2 cellular contexts compared by ENCODE assay signal in the genomic region with DNA sequence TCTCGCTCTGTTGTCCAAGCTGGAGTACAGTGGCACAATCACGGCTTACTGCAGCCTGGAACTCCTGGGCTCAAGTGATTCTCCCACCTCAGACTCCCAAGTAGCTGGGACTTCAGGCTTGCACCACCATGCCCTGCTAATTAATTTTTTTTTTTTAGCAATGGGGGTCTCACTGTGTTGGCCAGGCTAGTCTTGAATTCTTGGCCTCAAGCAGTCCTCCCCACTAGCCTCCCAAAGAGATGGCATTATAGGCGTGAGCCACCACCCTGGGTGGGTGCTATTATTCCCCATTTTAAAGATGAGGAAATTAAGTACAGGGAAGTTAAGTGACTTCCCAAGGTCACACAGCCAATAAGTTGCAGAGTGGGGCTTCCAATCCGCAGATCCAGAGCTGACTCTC.
TF ChIP-seq lines count a peak whose summit lies in the region.

No MANE protein-coding gene starts in this region.

TF ChIP-seq in HEK293, 187 proteins besides CTCF, POLR2A, EP300 and RAD21:
- TF ChIP-seq ZNF121 (tag by site-specific recombination; IDR thresholded peaks at IDR 0.05) (peak; percentile 94), SP7 (tag by site-specific recombination; IDR thresholded peaks at IDR 0.05) (no peak), RBAK (tag by site-specific recombination; IDR thresholded peaks at IDR 0.05) (no peak)
- TF ChIP-seq, protein P1, sequence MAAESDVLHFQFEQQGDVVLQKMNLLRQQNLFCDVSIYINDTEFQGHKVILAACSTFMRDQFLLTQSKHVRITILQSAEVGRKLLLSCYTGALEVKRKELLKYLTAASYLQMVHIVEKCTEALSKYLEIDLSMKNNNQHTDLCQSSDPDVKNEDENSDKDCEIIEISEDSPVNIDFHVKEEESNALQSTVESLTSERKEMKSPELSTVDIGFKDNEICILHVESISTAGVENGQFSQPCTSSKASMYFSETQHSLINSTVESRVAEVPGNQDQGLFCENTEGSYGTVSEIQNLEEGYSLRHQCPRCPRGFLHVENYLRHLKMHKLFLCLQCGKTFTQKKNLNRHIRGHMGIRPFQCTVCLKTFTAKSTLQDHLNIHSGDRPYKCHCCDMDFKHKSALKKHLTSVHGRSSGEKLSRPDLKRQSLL (tag by site-specific recombination; IDR thresholded peaks at IDR 0.05) = no peak
- TF ChIP-seq, protein P2, sequence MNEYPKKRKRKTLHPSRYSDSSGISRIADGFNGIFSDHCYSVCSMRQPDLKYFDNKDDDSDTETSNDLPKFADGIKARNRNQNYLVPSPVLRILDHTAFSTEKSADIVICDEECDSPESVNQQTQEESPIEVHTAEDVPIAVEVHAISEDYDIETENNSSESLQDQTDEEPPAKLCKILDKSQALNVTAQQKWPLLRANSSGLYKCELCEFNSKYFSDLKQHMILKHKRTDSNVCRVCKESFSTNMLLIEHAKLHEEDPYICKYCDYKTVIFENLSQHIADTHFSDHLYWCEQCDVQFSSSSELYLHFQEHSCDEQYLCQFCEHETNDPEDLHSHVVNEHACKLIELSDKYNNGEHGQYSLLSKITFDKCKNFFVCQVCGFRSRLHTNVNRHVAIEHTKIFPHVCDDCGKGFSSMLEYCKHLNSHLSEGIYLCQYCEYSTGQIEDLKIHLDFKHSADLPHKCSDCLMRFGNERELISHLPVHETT (tag by site-specific recombination; IDR thresholded peaks at IDR 0.05) = no peak
TF ChIP-seq in HEK293: peak in this region for 1.

TF ChIP-seq in GM12878, 131 proteins besides CTCF, POLR2A, EP300 and RAD21:
- no peak for TF ChIP-seq MXI1 (IDR thresholded peaks at IDR 0.05; ENCODE audit: low read depth, low read length)
- TF ChIP-seq, protein P3, sequence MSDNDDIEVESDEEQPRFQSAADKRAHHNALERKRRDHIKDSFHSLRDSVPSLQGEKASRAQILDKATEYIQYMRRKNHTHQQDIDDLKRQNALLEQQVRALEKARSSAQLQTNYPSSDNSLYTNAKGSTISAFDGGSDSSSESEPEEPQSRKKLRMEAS (IDR thresholded peaks at IDR 0.05; ENCODE audit: low read depth, low read length) = no peak
- TF ChIP-seq ZBED1 (IDR thresholded peaks at IDR 0.05; ENCODE audit: borderline replicate concordance) = no peak
- TF ChIP-seq, protein P4, sequence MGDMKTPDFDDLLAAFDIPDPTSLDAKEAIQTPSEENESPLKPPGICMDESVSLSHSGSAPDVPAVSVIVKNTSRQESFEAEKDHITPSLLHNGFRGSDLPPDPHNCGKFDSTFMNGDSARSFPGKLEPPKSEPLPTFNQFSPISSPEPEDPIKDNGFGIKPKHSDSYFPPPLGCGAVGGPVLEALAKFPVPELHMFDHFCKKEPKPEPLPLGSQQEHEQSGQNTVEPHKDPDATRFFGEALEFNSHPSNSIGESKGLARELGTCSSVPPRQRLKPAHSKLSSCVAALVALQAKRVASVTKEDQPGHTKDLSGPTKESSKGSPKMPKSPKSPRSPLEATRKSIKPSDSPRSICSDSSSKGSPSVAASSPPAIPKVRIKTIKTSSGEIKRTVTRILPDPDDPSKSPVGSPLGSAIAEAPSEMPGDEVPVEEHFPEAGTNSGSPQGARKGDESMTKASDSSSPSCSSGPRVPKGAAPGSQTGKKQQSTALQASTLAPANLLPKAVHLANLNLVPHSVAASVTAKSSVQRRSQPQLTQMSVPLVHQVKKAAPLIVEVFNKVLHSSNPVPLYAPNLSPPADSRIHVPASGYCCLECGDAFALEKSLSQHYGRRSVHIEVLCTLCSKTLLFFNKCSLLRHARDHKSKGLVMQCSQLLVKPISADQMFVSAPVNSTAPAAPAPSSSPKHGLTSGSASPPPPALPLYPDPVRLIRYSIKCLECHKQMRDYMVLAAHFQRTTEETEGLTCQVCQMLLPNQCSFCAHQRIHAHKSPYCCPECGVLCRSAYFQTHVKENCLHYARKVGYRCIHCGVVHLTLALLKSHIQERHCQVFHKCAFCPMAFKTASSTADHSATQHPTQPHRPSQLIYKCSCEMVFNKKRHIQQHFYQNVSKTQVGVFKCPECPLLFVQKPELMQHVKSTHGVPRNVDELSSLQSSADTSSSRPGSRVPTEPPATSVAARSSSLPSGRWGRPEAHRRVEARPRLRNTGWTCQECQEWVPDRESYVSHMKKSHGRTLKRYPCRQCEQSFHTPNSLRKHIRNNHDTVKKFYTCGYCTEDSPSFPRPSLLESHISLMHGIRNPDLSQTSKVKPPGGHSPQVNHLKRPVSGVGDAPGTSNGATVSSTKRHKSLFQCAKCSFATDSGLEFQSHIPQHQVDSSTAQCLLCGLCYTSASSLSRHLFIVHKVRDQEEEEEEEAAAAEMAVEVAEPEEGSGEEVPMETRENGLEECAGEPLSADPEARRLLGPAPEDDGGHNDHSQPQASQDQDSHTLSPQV (IDR thresholded peaks at IDR 0.05) = no peak
- no peak for TF ChIP-seq ZSCAN29 (IDR thresholded peaks at IDR 0.05)
- no peak for TF ChIP-seq SMAD5 (IDR thresholded peaks at IDR 0.05; ENCODE audit: low read depth)
- TF ChIP-seq ATF7 (IDR thresholded peaks at IDR 0.05; ENCODE audit: low read depth) = no peak
- TF ChIP-seq RB1 (IDR thresholded peaks at IDR 0.05; ENCODE audit: borderline replicate concordance) = no peak
- no peak for TF ChIP-seq BRCA1 (IDR thresholded peaks at IDR 0.05; ENCODE audit: low read depth, low read length)
- TF ChIP-seq, protein P5, sequence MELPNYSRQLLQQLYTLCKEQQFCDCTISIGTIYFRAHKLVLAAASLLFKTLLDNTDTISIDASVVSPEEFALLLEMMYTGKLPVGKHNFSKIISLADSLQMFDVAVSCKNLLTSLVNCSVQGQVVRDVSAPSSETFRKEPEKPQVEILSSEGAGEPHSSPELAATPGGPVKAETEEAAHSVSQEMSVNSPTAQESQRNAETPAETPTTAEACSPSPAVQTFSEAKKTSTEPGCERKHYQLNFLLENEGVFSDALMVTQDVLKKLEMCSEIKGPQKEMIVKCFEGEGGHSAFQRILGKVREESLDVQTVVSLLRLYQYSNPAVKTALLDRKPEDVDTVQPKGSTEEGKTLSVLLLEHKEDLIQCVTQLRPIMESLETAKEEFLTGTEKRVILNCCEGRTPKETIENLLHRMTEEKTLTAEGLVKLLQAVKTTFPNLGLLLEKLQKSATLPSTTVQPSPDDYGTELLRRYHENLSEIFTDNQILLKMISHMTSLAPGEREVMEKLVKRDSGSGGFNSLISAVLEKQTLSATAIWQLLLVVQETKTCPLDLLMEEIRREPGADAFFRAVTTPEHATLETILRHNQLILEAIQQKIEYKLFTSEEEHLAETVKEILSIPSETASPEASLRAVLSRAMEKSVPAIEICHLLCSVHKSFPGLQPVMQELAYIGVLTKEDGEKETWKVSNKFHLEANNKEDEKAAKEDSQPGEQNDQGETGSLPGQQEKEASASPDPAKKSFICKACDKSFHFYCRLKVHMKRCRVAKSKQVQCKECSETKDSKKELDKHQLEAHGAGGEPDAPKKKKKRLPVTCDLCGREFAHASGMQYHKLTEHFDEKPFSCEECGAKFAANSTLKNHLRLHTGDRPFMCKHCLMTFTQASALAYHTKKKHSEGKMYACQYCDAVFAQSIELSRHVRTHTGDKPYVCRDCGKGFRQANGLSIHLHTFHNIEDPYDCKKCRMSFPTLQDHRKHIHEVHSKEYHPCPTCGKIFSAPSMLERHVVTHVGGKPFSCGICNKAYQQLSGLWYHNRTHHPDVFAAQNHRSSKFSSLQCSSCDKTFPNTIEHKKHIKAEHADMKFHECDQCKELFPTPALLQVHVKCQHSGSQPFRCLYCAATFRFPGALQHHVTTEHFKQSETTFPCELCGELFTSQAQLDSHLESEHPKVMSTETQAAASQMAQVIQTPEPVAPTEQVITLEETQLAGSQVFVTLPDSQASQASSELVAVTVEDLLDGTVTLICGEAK (IDR thresholded peaks at IDR 0.05; ENCODE audit: borderline replicate concordance) = no peak
- no peak for TF ChIP-seq CBX3 (IDR thresholded peaks at IDR 0.05; ENCODE audit: borderline replicate concordance, low read depth)
- TF ChIP-seq, protein P6, sequence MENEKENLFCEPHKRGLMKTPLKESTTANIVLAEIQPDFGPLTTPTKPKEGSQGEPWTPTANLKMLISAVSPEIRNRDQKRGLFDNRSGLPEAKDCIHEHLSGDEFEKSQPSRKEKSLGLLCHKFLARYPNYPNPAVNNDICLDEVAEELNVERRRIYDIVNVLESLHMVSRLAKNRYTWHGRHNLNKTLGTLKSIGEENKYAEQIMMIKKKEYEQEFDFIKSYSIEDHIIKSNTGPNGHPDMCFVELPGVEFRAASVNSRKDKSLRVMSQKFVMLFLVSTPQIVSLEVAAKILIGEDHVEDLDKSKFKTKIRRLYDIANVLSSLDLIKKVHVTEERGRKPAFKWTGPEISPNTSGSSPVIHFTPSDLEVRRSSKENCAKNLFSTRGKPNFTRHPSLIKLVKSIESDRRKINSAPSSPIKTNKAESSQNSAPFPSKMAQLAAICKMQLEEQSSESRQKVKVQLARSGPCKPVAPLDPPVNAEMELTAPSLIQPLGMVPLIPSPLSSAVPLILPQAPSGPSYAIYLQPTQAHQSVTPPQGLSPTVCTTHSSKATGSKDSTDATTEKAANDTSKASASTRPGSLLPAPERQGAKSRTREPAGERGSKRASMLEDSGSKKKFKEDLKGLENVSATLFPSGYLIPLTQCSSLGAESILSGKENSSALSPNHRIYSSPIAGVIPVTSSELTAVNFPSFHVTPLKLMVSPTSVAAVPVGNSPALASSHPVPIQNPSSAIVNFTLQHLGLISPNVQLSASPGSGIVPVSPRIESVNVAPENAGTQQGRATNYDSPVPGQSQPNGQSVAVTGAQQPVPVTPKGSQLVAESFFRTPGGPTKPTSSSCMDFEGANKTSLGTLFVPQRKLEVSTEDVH (IDR thresholded peaks at IDR 0.05; ENCODE audit: low read depth, partially characterized antibody) = no peak
- TF ChIP-seq CEBPB (IDR thresholded peaks at IDR 0.05; ENCODE audit: borderline replicate concordance in 1 of 2, low read depth in 2 of 2, low read length in 2 of 2) = no peak
- TF ChIP-seq ZNF384 (IDR thresholded peaks at IDR 0.05; ENCODE audit: borderline replicate concordance, low read depth, low read length) = no peak
- TF ChIP-seq KLF5 (IDR thresholded peaks at IDR 0.05; ENCODE audit: partially characterized antibody) = no peak
- TF ChIP-seq KAT2A (conservative IDR thresholded peaks at IDR 0.05; ENCODE audit: control insufficient read depth, low read depth, low read length) = no peak
